Comparison of ENCODE assay signal across 7 cellular contexts in genomic region chr7:151614019-151614418, GRCh38.
"Had no signal": no experiment of that assay in that cellular context is flagged by ENCODE, and none has a peak within 500 bp of the region (broad histone marks: within the 10 kb centered on the region; RNA-seq: fewer than 3 reads in every experiment).

No MANE protein-coding gene starts in this region.

- ATAC-seq: GM23338, HCT116, HepG2 had no signal

- H3K4me1 ChIP-seq: HAP-1 had no signal

- H2AFZ ChIP-seq: GM23338 had no signal

- DNase-seq: H7, HFFc6 had no signal

- H3K4me2 ChIP-seq: GM23338 had no signal

- H3K27ac ChIP-seq: HL-60 had no signal

- FAIRE-seq: HepG2 had no signal

- H3K9me3 ChIP-seq: HAP-1 had no signal

- H3K36me3 ChIP-seq: HAP-1 had no signal

- H3K4me3 ChIP-seq: GM23338, HAP-1 had no signal
